In genomic region chr15:92003515-92004067, GRCh38 we compare ENCODE assay signal across 31 cellular contexts.
"Had no signal": no experiment of that assay in that cellular context is flagged by ENCODE, and none has a peak within 500 bp of the region (broad histone marks: within the 10 kb centered on the region; RNA-seq: fewer than 3 reads in every experiment).

No MANE protein-coding gene starts in this region.

- DNase-seq: activated CD4-positive, alpha-beta T cell treated with anti-CD3 and anti-CD28 coated beads for 1 hour; activated CD4-positive, alpha-beta T cell treated with anti-CD3 and anti-CD28 coated beads for 48 hours; activated CD4-positive, CD25-positive, alpha-beta regulatory T cell; activated CD8-positive, alpha-beta T cell treated with anti-CD3 and anti-CD28 coated beads for 36 hours; activated effector memory CD4-positive, alpha-beta T cell treated with anti-CD3 and anti-CD28 coated beads, Interleukin-2, amount 50 U/mL, for 16 hours; activated naive CD4-positive, alpha-beta T cell; activated naive CD4-positive, alpha-beta T cell treated with anti-CD3 and anti-CD28 coated beads, Interleukin-2, amount 50 U/mL, for 16 hours; activated naive CD8-positive, alpha-beta T cell treated with anti-CD3 and anti-CD28 coated beads for 36 hours; activated T-cell treated with anti-CD3 and anti-CD28 coated beads, Interleukin-2, amount 50 U/mL, for 1 hour; activated T-cell treated with anti-CD3 and anti-CD28 coated beads, Interleukin-2, amount 50 U/mL, for 72 hours; amniotic stem cell; aorta; brain microvascular endothelial cell; Karpas-422; KBM-7; MG63; NCI-H1048; NCI-H1105 treated with DMSO at 0.1 percent for 48 hours; NCI-H1436; NCI-H1694; NCI-H1930; NCI-H2081 treated with DMSO at 0.1 percent for 48 hours; NCI-H226; NCI-H446 treated with DMSO at 0.1 percent for 48 hours; NCI-H524; PC-3; Peyer's patch; RPMI8226; T1000; WERI-Rb-1 had no signal

- H3K4me1 ChIP-seq: Peyer's patch had no signal

- H3K27me3 ChIP-seq: brain microvascular endothelial cell, MG63, Peyer's patch had no signal

- ATAC-seq: activated CD8-positive, alpha-beta T cell treated with anti-CD3 and anti-CD28 coated beads for 36 hours; activated T-cell treated with anti-CD3 and anti-CD28 coated beads, Interleukin-2, amount 50 U/mL, for 72 hours; activated T-helper 17 cell treated with anti-CD3 and anti-CD28 coated beads, Interleukin-2, amount 50 U/mL, for 72 hours; PC-3 had no signal

- H3K36me3 ChIP-seq: brain microvascular endothelial cell, MG63, Peyer's patch, WERI-Rb-1 had no signal

- H3K9me3 ChIP-seq: MG63, Peyer's patch had no signal

- H3K4me3 ChIP-seq: MG63, Peyer's patch had no signal

- H3K27ac ChIP-seq: brain microvascular endothelial cell, Peyer's patch, WERI-Rb-1 had no signal
